In the genomic region with DNA sequence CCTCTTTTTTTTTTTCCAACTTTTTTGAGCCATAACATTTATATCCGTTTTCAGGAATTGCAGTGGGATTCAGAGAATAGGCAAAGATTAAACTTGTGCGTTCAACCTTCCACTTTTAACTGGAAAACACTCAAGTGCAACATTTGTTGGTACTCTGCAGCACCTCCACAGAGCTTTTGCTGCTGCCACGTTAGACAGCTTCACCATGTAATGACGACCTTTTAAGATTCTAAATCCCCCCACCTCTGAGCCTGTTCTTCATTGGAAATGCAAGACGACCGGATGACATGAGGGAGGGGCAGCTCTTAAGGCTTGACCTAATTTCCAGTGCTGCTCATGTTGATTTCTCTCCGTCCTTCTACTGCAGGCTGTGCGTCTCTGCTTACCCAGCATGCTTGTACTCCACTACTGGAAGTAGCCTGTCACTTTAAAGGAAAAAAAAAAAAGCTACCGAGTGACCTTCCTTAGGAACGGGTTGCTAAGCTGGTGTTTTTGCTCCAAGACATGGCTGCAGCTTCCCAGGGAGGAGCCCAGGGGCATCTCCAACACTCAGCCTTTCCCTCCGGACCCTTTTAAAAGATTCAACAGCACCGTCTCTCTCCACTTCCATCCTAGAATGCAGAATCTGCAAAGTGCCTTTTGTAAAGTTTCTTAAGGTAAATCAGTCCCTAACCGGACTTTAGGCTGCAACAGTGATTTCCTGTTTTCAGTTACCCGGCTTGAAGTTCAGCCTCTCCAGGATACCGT, we compare ENCODE assay signal across 8 cellular contexts. TPM values are rescaled to one million over a fixed set of nuclear protein-coding genes. Genes with fewer than 3 reads are reported as not detected.
DNase-seq lines count a peak whose midpoint lies in the region; ATAC-seq lines count a peak whose summit lies in the region.

TSS of gene CC2D2A (plus strand) at position 481 of the 747 bp plus-strand sequence. CDS start 6,051 bp downstream, outside the sequence.

- H3K36me3 Mint-ChIP-seq in CD4-positive, alpha-beta memory T cell: peaks cover 0 to 1% of the 10 kb centered on the region in 2 donors

- no peaks in the 10 kb centered on the region for H3K9me3 Mint-ChIP-seq in CD4-positive, alpha-beta memory T cell

- H3K27ac Mint-ChIP-seq in CD4-positive, alpha-beta memory T cell: peak within 1 kb of the TSS in 4 of 7 donors; percentile 7 to 68 (median 30)

- no peaks in the 10 kb centered on the region for H3K27me3 ChIP-seq in CD4-positive, alpha-beta memory T cell (ENCODE audit: insufficient read depth, low read length)
- no peaks in the 10 kb centered on the region for H3K27me3 ChIP-seq in skeletal muscle tissue (ENCODE audit: control insufficient read depth in 3 of 3, insufficient read depth in 3 of 3, low read length in 3 of 3)

- H3K36me3 ChIP-seq in CD4-positive, alpha-beta memory T cell (ENCODE audit: insufficient read depth, low read length): no peaks in the 10 kb centered on the region
- H3K36me3 ChIP-seq in skeletal muscle tissue (ENCODE audit: control insufficient read depth in 3 of 3, insufficient read depth in 3 of 3, low read length in 3 of 3): no peaks in the 10 kb centered on the region

- intact Hi-C loops in CD4-positive, alpha-beta memory T cell (cut with micrococcal nuclease): no loop called here

- peaks cover 7% of the 10 kb centered on the region for H3K4me1 ChIP-seq in CD4-positive, alpha-beta memory T cell (ENCODE audit: insufficient read depth, low read length)
- peaks cover 6 to 17% (median 10%) of the 10 kb centered on the region in 3 donors for H3K4me1 ChIP-seq in skeletal muscle tissue (ENCODE audit: control insufficient read depth in 3 of 3, insufficient read depth in 3 of 3, low read length in 3 of 3)

- peak in 1 of 5 donors; percentile 3 for DNase-seq in CD4-positive, alpha-beta memory T cell
- DNase-seq in NCI-H146 (lab: John Stamatoyannopoulos, UW) (peak; percentile 60), islet precursor cell (peak; percentile 75)
- peak; percentile 7 for DNase-seq in central memory CD4-positive, alpha-beta T cell
- DNase-seq in activated CD8-positive, alpha-beta memory T cell treated with anti-CD3 and anti-CD28 coated beads, Interleukin-2, amount 50 U/mL, for 48 hours: no peak

- peak within 1 kb of the TSS; percentile 58 to 85 (median 77) for H3K4me3 Mint-ChIP-seq in CD4-positive, alpha-beta memory T cell

- no peaks in the 10 kb centered on the region for H3K9me3 ChIP-seq in CD4-positive, alpha-beta memory T cell (ENCODE audit: control insufficient read depth in 1 of 2, low read length in 2 of 2)
- H3K9me3 ChIP-seq in skeletal muscle tissue (ENCODE audit: control insufficient read depth in 3 of 3, low read length in 3 of 3): no peaks in the 10 kb centered on the region

- ATAC-seq in HG03039 (IDR thresholded peaks at IDR 0.05; ENCODE audit: unreplicated experiment): no peak
- ATAC-seq in HG03354 (IDR thresholded peaks at IDR 0.05; ENCODE audit: poor library complexity, severe bottlenecking, unreplicated experiment): no peak

- peaks cover 0 to 5% of the 10 kb centered on the region in 2 donors for H3K27me3 Mint-ChIP-seq in CD4-positive, alpha-beta memory T cell

- CTCF ChIA-PET in CD4-positive, alpha-beta memory T cell (lab: Charles Lee; ENCODE audit: partially characterized antibody): interaction anchor here (0.5 to 4.8 kb wide), 5 partner anchors 9 to 194 kb away, joined by 3 to 26 read pairs (median 5); no protein-coding TSS in a partner anchor

- H3K9ac ChIP-seq in skeletal muscle tissue (ENCODE audit: low read depth in 1 of 3, low read length in 3 of 3): peak within 1 kb of the TSS; percentile 58 to 77 (median 61)

- H3K4me1 Mint-ChIP-seq in CD4-positive, alpha-beta memory T cell: peaks cover 6 to 13% (median 13%) of the 10 kb centered on the region in 4 donors

- POLR2A ChIA-PET in CD4-positive, alpha-beta memory T cell (lab: Charles Lee; ENCODE audit: partially characterized antibody): no interaction called here

- H3K4me3 ChIP-seq in CD4-positive, alpha-beta memory T cell (ENCODE audit: low read length in 2 of 2): no peak within 1 kb of the TSS
- peak within 1 kb of the TSS; percentile 76 to 90 (median 82) for H3K4me3 ChIP-seq in skeletal muscle tissue (ENCODE audit: low read length in 3 of 3)

- no peak within 1 kb of the TSS for H3K27ac ChIP-seq in CD4-positive, alpha-beta memory T cell (ENCODE audit: low read depth, low read length)
- no peak within 1 kb of the TSS for H3K27ac ChIP-seq in skeletal muscle tissue (ENCODE audit: low read depth, low read length)

RNA-seq across cellular contexts. Expression of gene CC2D2A, which starts in this region (rescaled TPM):
- total RNA-seq in CD4-positive, alpha-beta memory T cell: under 1 TPM in 1 of 2 experiments, not detected in 1; 0.22 TPM
- polyA plus RNA-seq in CD4-positive, alpha-beta memory T cell: under 1 TPM in 1 of 2 donors, not detected in 1; 0.20 TPM
- total RNA-seq in skeletal muscle tissue: 7.8 TPM

Comparison
In these comparisons a context has a peak if more than half of its experiments do, and no peak if none do; other contexts are left out.
1. H3K4me3 ChIP-seq: peak in skeletal muscle tissue (3 of 3); none in CD4-positive, alpha-beta memory T cell (0 of 2).